Comparison of ENCODE assay signal across 23 cellular contexts in genomic region chr9:86598411-86599239, GRCh38.
DNase-seq lines count a peak whose midpoint lies in the region; TF ChIP-seq lines count a peak whose summit lies in the region.
"Had no signal": no experiment of that assay in that cellular context is flagged by ENCODE, and none has a peak within 500 bp of the region (broad histone marks: within the 10 kb centered on the region; RNA-seq: fewer than 3 reads in every experiment).

No MANE protein-coding gene starts in this region.

- no peaks in the 10 kb centered on the region for H3K36me3 Mint-ChIP-seq in mesothelial cell of epicardium
- H3K36me3 Mint-ChIP-seq: activated naive CD8-positive, alpha-beta T cell treated with anti-CD3 and anti-CD28 coated beads, Interleukin-2, amount 10 ng/mL, durations not matched to agents 7 days and 5 days had no signal

- no peak overlapping the region for H3K4me3 Mint-ChIP-seq in mesothelial cell of epicardium
- H3K4me3 Mint-ChIP-seq: activated naive CD8-positive, alpha-beta T cell treated with anti-CD3 and anti-CD28 coated beads, Interleukin-2, amount 10 ng/mL, durations not matched to agents 7 days and 5 days; activated T-helper 1 cell treated with anti-CD3 and anti-CD28 coated beads, Interleukin-12 subunit alpha, Interleukin-12 subunit beta, Interleukin-2, Interleukin-4 antibody, amounts not matched to agents 30 ng/mL and 10 ng/mL and 1 ng/mL, durations not matched to agents 14 hours and 24 hours and 36 hours had no signal

- H3K4me3 ChIP-seq in fibroblast of mammary gland (ENCODE audit: control insufficient read depth, low read depth, low read length) = no peak overlapping the region
- H3K4me3 ChIP-seq: BLaER1 treated with 17β-estradiol and CSF1 and Interleukin-3, amounts not matched to agents 10 nM and 100 nM; ovary; PC-9; skin epidermis; thoracic aorta had no signal

- H3K9me3 Mint-ChIP-seq in mesothelial cell of epicardium = peaks cover 8% of the 10 kb centered on the region
- H3K9me3 Mint-ChIP-seq: activated naive CD8-positive, alpha-beta T cell treated with anti-CD3 and anti-CD28 coated beads, Interleukin-2, amount 10 ng/mL, durations not matched to agents 7 days and 5 days; activated T-helper 1 cell treated with anti-CD3 and anti-CD28 coated beads, Interleukin-12 subunit alpha, Interleukin-12 subunit beta, Interleukin-2, Interleukin-4 antibody, amounts not matched to agents 30 ng/mL and 10 ng/mL and 1 ng/mL, durations not matched to agents 14 hours and 24 hours and 36 hours had no signal

- TF ChIP-seq CTCF in fibroblast of mammary gland (conservative IDR thresholded peaks at IDR 0.05; ENCODE audit: control insufficient read depth, insufficient read depth, low read depth, low read length) (no peak), mesothelial cell of epicardium (IDR thresholded peaks at IDR 0.05; ENCODE audit: unreplicated experiment) (no peak)

- peak overlapping the region; percentile 54 for H3K27ac Mint-ChIP-seq in mesothelial cell of epicardium
- H3K27ac Mint-ChIP-seq: activated naive CD8-positive, alpha-beta T cell treated with anti-CD3 and anti-CD28 coated beads, Interleukin-2, amount 10 ng/mL, durations not matched to agents 7 days and 5 days; activated T-helper 1 cell treated with anti-CD3 and anti-CD28 coated beads, Interleukin-12 subunit alpha, Interleukin-12 subunit beta, Interleukin-2, Interleukin-4 antibody, amounts not matched to agents 30 ng/mL and 10 ng/mL and 1 ng/mL, durations not matched to agents 14 hours and 24 hours and 36 hours had no signal

- DNase-seq in NCI-H82 (lab: John Stamatoyannopoulos, UW) (peak; percentile 31), NCI-H82 treated with DMSO at 0.1 percent for 48 hours (lab: John Stamatoyannopoulos, UW; ENCODE audit: unreplicated experiment) (no peak), fibroblast of mammary gland (ENCODE audit: low read depth) (peak; percentile 60), mesothelial cell of epicardium (ENCODE audit: low spot score in 2 of 2, unreplicated experiment in 2 of 2) (no peak), stromal cell of bone marrow (ENCODE audit: low read depth) (peak; percentile 74), inferior parietal cortex (ENCODE audit: extremely low spot score) (no peak), mesenteric fat pad (ENCODE audit: low spot score) (no peak)
- no peak for DNase-seq in stimulated activated naive CD4-positive, alpha-beta T cell (lab: John Stamatoyannopoulos, UW)
- DNase-seq: activated naive CD8-positive, alpha-beta T cell treated with anti-CD3 and anti-CD28 coated beads, Interleukin-2, amount 10 ng/mL, durations not matched to agents 7 days and 5 days; DMS 273 treated with DMSO at 0.1 percent for 48 hours; hippocampal formation; kidney; NCI-H1048; NCI-H2081 treated with DMSO at 0.1 percent for 48 hours; NCI-H69; ovary; PC-9; SK-N-SH; T-helper 9 cell had no signal

- H3K4me1 Mint-ChIP-seq in mesothelial cell of epicardium = peaks cover 46% of the 10 kb centered on the region
- H3K4me1 Mint-ChIP-seq: activated naive CD8-positive, alpha-beta T cell treated with anti-CD3 and anti-CD28 coated beads, Interleukin-2, amount 10 ng/mL, durations not matched to agents 7 days and 5 days had no signal

- H3K27me3 Mint-ChIP-seq in mesothelial cell of epicardium (ENCODE audit: low read depth) = no peaks in the 10 kb centered on the region

Comparison
In these comparisons a context has a peak if more than half of its experiments do, and no peak if none do; other contexts are left out.
1. DNase-seq: peak in NCI-H82 (single experiment), fibroblast of mammary gland (single experiment) and stromal cell of bone marrow (single experiment); none in NCI-H82 treated with DMSO at 0.1 percent for 48 hours (single experiment), mesothelial cell of epicardium (0 of 2), inferior parietal cortex (single experiment), stimulated activated naive CD4-positive, alpha-beta T cell (0 of 6) and mesenteric fat pad (single experiment).